ENCODE assay signal across 24 cellular contexts in the genomic region with DNA sequence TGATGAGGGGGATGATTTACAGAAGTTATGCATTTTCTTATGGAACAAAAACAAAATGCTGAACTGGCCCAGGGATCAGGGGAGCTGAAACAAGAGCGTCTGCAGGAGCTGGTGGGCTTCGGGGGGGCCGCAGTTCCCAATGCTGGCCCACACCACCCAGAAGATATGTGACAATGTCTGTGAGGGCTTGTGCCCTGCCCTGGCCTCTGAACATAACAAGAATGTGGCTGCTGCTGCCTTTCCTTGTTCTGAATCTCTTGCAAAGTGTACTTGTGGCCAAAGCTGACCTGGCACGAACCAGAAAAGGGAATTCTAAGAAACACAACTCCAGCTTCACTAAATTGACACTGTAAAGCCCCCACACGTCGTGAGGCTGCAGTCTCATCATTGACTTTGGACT.
DNase-seq lines count a peak whose midpoint lies in the region; ATAC-seq and TF ChIP-seq lines count a peak whose summit lies in the region.
"Had no signal": no experiment of that assay in that cellular context is flagged by ENCODE, and none has a peak within 500 bp of the region (broad histone marks: within the 10 kb centered on the region; RNA-seq: fewer than 3 reads in every experiment).

No MANE protein-coding gene starts in this region.

- no peak overlapping the region for H2BK15ac ChIP-seq in mesendoderm (replicated peaks; ENCODE audit: low read depth)

- intact Hi-C loops in esophagus muscularis mucosa (cut with DNase I): no loop called here

- H3K36me3 Mint-ChIP-seq in stimulated activated memory B cell treated with anti-CD40 and anti-IgM and Interleukin-4, amounts not matched to agents 10 μg/mL and 1 μg/mL and 100 μg/mL, for 72 hours: no peaks in the 10 kb centered on the region
- H3K36me3 Mint-ChIP-seq: CD14-positive monocyte; CD4-positive, alpha-beta memory T cell; CD4-positive, CD25-positive, alpha-beta regulatory T cell had no signal

- H3K27ac ChIP-seq in esophagus muscularis mucosa (replicated peaks in 1 of 4): no peak overlapping the region
- no peak overlapping the region for H3K27ac ChIP-seq in mesendoderm (ENCODE audit: low read depth, low read length)
- H3K27ac ChIP-seq: 22Rv1, BLaER1 had no signal

- no peak overlapping the region for H3K18ac ChIP-seq in mesendoderm (ENCODE audit: low read length)

- H3K9ac ChIP-seq in mesendoderm (ENCODE audit: low read length): no peak overlapping the region
- H3K9ac ChIP-seq: BLaER1 had no signal

- H3K27me3 Mint-ChIP-seq in stimulated activated memory B cell treated with anti-CD40 and anti-IgM and Interleukin-4, amounts not matched to agents 10 μg/mL and 1 μg/mL and 100 μg/mL, for 72 hours: peaks cover 17% of the 10 kb centered on the region

- no peak overlapping the region for H2BK5ac ChIP-seq in mesendoderm (ENCODE audit: low read length)

- peak overlapping the region; percentile 23 for H3K27ac Mint-ChIP-seq in stimulated activated memory B cell treated with anti-CD40 and anti-IgM and Interleukin-4, amounts not matched to agents 10 μg/mL and 1 μg/mL and 100 μg/mL, for 72 hours
- H3K27ac Mint-ChIP-seq: CD14-positive monocyte; CD4-positive, alpha-beta memory T cell; CD8-positive, alpha-beta memory T cell had no signal

- H2BK120ac ChIP-seq in mesendoderm (ENCODE audit: low read depth, low read length): no peak overlapping the region

- H3K23ac ChIP-seq in mesendoderm (ENCODE audit: low read length): peak overlapping the region; percentile 7

- no peak for TF ChIP-seq EP300 in esophagus muscularis mucosa (IDR thresholded peaks at IDR 0.05)

- WGBS in esophagus muscularis mucosa: no CpG with 5 or more reads among the region's 6 CpGs
- no CpG with 5 or more reads among the region's 6 CpGs for WGBS in mesendoderm (ENCODE audit: extremely low coverage, insufficient coverage, low lambda C conversion rate)

- no peak overlapping the region for H3K4ac ChIP-seq in mesendoderm (ENCODE audit: low read depth, low read length)

- peaks cover 7% of the 10 kb centered on the region for H3K4me1 Mint-ChIP-seq in stimulated activated memory B cell treated with anti-CD40 and anti-IgM and Interleukin-4, amounts not matched to agents 10 μg/mL and 1 μg/mL and 100 μg/mL, for 72 hours
- H3K4me1 Mint-ChIP-seq: CD14-positive monocyte; CD4-positive, alpha-beta memory T cell; CD4-positive, CD25-positive, alpha-beta regulatory T cell; CD8-positive, alpha-beta memory T cell had no signal

- DNase-seq in MV-4-11 (lab: John Stamatoyannopoulos, UW) (peak; percentile 3), esophagus muscularis mucosa (ENCODE audit: extremely low spot score) (peak; percentile 70), mesendoderm (no peak), A172 (ENCODE audit: low spot score) (no peak)
- DNase-seq in activated CD8-positive, alpha-beta memory T cell treated with anti-CD3 and anti-CD28 coated beads, Interleukin-2, amount 50 U/mL, for 4 hours: no peak
- no peak for DNase-seq in stimulated activated CD4-positive, alpha-beta T cell treated with anti-CD3 and anti-CD28 coated beads, Interleukin-2, amount 100 ng/mL, for 48 hours
- DNase-seq: BE2C; C1 segment of cervical spinal cord; CD4-positive, alpha-beta memory T cell; CD4-positive, CD25-positive, alpha-beta regulatory T cell; CD8-positive, alpha-beta memory T cell; COR-L47; DMS 273 treated with DMSO at 0.1 percent for 48 hours; DMS153; DMS53; DMS79; DND-41; EL; GDM1 had no signal

- H3K79me1 ChIP-seq in mesendoderm (ENCODE audit: low read length): no peaks in the 10 kb centered on the region

- no peak overlapping the region for H4K8ac ChIP-seq in mesendoderm (ENCODE audit: low read depth, low read length)

- no peak overlapping the region for H3K4me2 ChIP-seq in mesendoderm (ENCODE audit: low read length)
- H3K4me2 ChIP-seq: BLaER1 had no signal

- TF ChIP-seq CTCF in esophagus muscularis mucosa (IDR thresholded peaks at IDR 0.05): no peak

- no peaks in the 10 kb centered on the region for H3K36me3 ChIP-seq in esophagus muscularis mucosa
- H3K36me3 ChIP-seq in mesendoderm (ENCODE audit: control insufficient read depth, insufficient read depth, low read length): no peaks in the 10 kb centered on the region
- H3K36me3 ChIP-seq: BE2C, BLaER1 had no signal

- no peaks in the 10 kb centered on the region for H3K4me1 ChIP-seq in esophagus muscularis mucosa
- no peaks in the 10 kb centered on the region for H3K4me1 ChIP-seq in mesendoderm (ENCODE audit: control insufficient read depth, low read depth, low read length)
- H3K4me1 ChIP-seq: BLaER1 had no signal

- no peaks in the 10 kb centered on the region for H3K9me3 ChIP-seq in esophagus muscularis mucosa
- H3K9me3 ChIP-seq: BE2C, BLaER1 had no signal

- no peaks in the 10 kb centered on the region for H3K9me3 Mint-ChIP-seq in stimulated activated memory B cell treated with anti-CD40 and anti-IgM and Interleukin-4, amounts not matched to agents 10 μg/mL and 1 μg/mL and 100 μg/mL, for 72 hours
- H3K9me3 Mint-ChIP-seq: CD4-positive, alpha-beta memory T cell had no signal

- H3K56ac ChIP-seq in mesendoderm (ENCODE audit: low read length): no peak overlapping the region

- TF ChIP-seq POLR2A in esophagus muscularis mucosa (IDR thresholded peaks at IDR 0.05; ENCODE audit: low read depth): no peak

- H3K4me3 ChIP-seq in esophagus muscularis mucosa: no peak overlapping the region
- no peak overlapping the region for H3K4me3 ChIP-seq in mesendoderm (ENCODE audit: low read length)
- H3K4me3 ChIP-seq: BLaER1, GM12878 had no signal

- H3K27me3 ChIP-seq in esophagus muscularis mucosa (no peaks in the 10 kb centered on the region), mesendoderm (ENCODE audit: insufficient read depth, low read length, poor library complexity) (no peaks in the 10 kb centered on the region)
- H3K27me3 ChIP-seq: BE2C, BLaER1 had no signal

- H3K79me2 ChIP-seq in mesendoderm (ENCODE audit: control insufficient read depth, insufficient read depth, low read length): no peaks in the 10 kb centered on the region

- no peak overlapping the region for H2AK5ac ChIP-seq in mesendoderm (ENCODE audit: low read length)

- H3K4me3 Mint-ChIP-seq in stimulated activated memory B cell treated with anti-CD40 and anti-IgM and Interleukin-4, amounts not matched to agents 10 μg/mL and 1 μg/mL and 100 μg/mL, for 72 hours: no peak overlapping the region
- H3K4me3 Mint-ChIP-seq: CD14-positive monocyte; CD4-positive, alpha-beta memory T cell; CD4-positive, CD25-positive, alpha-beta regulatory T cell; CD8-positive, alpha-beta memory T cell had no signal

- ATAC-seq in stimulated activated memory B cell treated with anti-CD40 and anti-IgM and Interleukin-4, amounts not matched to agents 10 μg/mL and 1 μg/mL and 100 μg/mL, for 72 hours: no peak
- ATAC-seq: GM12878 had no signal

- no peak overlapping the region for H4K5ac ChIP-seq in mesendoderm (ENCODE audit: low read length)

Comparison
In these comparisons a context has a peak if more than half of its experiments do, and no peak if none do; other contexts are left out.
1. DNase-seq: peak in MV-4-11 (single experiment) and esophagus muscularis mucosa (single experiment); none in mesendoderm (single experiment), activated CD8-positive, alpha-beta memory T cell treated with anti-CD3 and anti-CD28 coated beads, Interleukin-2, amount 50 U/mL, for 4 hours (single experiment), stimulated activated CD4-positive, alpha-beta T cell treated with anti-CD3 and anti-CD28 coated beads, Interleukin-2, amount 100 ng/mL, for 48 hours (0 of 2) and A172 (single experiment).